In genomic region chr2:97985998-97986397, GRCh38 we compare ENCODE assay signal across 20 cellular contexts. TPM values are rescaled to one million over a fixed set of nuclear protein-coding genes. Genes with fewer than 3 reads are reported as not detected.
A peak's percentile ranks its signal among the peaks of the same experiment; 100 is the strongest.
DNase-seq lines count a peak whose midpoint lies in the region; ATAC-seq, FAIRE-seq and TF ChIP-seq lines count a peak whose summit lies in the region.
"Had no signal": no experiment of that assay in that cellular context is flagged by ENCODE, and none has a peak within 500 bp of the region (broad histone marks: within the 10 kb centered on the region; RNA-seq: fewer than 3 reads in every experiment).

No MANE protein-coding gene starts in this region.

- H3K9ac ChIP-seq in K562 (ENCODE audit: insufficient read depth in 1 of 2, low read depth in 2 of 2, low read length in 2 of 2), result no peak overlapping the region
- H3K9ac ChIP-seq: BLaER1 treated with 17β-estradiol and CSF1 and Interleukin-3, amounts not matched to agents 10 nM and 100 nM had no signal

- peaks cover 69% of the 10 kb centered on the region for H3K79me2 ChIP-seq in K562 (ENCODE audit: control insufficient read depth, insufficient read depth, low read length)

- H3K27me3 Mint-ChIP-seq in IgD-negative memory B cell, result no peaks in the 10 kb centered on the region
- H3K27me3 Mint-ChIP-seq: CD4-positive, alpha-beta T cell had no signal

- no peak overlapping the region for H2AFZ ChIP-seq in K562 (ENCODE audit: low read depth, low read length)

- no TSS peak for BruUV-seq in K562 (replicated peaks; lab: Mats Ljungman, UMichigan)

- 73% methylated on average over 2 of the region's 2 CpGs for WGBS in K562 (ENCODE audit: insufficient coverage, low coverage, missing lambda C conversion rate)

- H3K4me1 ChIP-seq in K562 (replicated peaks in 1 of 2; ENCODE audit: control insufficient read depth in 2 of 2, insufficient read depth in 2 of 2, low read length in 2 of 2), result peaks cover 0 to 4% of the 10 kb centered on the region in 2 experiments; a peak in 1 of 5 replicates

- CTCF ChIA-PET in K562 (lab: Yijun Ruan, JAX; ENCODE audit: low intra/inter-chr PET ratio), result no interaction called here

- H3K9me1 ChIP-seq in K562 (ENCODE audit: control insufficient read depth, insufficient read depth, low read length), result no peaks in the 10 kb centered on the region

- TF ChIP-seq RAD21 in K562 (CRISPR knock-in tag; conservative IDR thresholded peaks at IDR 0.05 in 1 of 2, IDR thresholded peaks at IDR 0.05 in 1 of 2), result no peak

- ATAC-seq in K562 (no peak), Right ventricle myocardium inferior (no peak)
- ATAC-seq: CD8-positive, alpha-beta T cell had no signal

- no peaks in the 10 kb centered on the region for H3K27me3 ChIP-seq in K562 (ENCODE audit: control insufficient read depth in 2 of 2, insufficient read depth in 2 of 2, low read length in 2 of 2)
- H3K27me3 ChIP-seq: BLaER1 treated with 17β-estradiol and CSF1 and Interleukin-3, amounts not matched to agents 10 nM and 100 nM had no signal

- peaks cover 57 to 71% (median 69%) of the 10 kb centered on the region in 3 donors for H3K4me1 Mint-ChIP-seq in IgD-negative memory B cell

- peaks cover 0 to 10% (median 4%) of the 10 kb centered on the region in 3 donors for H3K9me3 Mint-ChIP-seq in IgD-negative memory B cell

- H4K20me1 ChIP-seq in K562 (replicated peaks; ENCODE audit: control insufficient read depth, insufficient read depth, low read length), result no peaks in the 10 kb centered on the region

- no peak overlapping the region for H3K27ac Mint-ChIP-seq in IgD-negative memory B cell
- H3K27ac Mint-ChIP-seq: CD4-positive, alpha-beta T cell; CD8-positive, alpha-beta T cell had no signal

- TF ChIP-seq CTCF in K562 (IDR thresholded peaks at IDR 0.05 in 2 of 3, conservative IDR thresholded peaks at IDR 0.05 in 1 of 3; ENCODE audit: insufficient read depth in 2 of 3, low read depth in 1 of 3, low read length in 3 of 3), result no peak

- intact Hi-C loops in K562 (cut with micrococcal nuclease) (no loop called here), Right ventricle myocardium inferior (cut with DNase I) (no loop called here)

- H3K4me2 ChIP-seq in K562 (ENCODE audit: insufficient read depth, low read length), result no peak overlapping the region

- DNase-seq in K562 (ENCODE audit: extremely low read depth in 1 of 4, low spot score in 3 of 4), result no peak
- DNase-seq in HCEC 1CT, result no peak
- no peak for DNase-seq in stimulated activated CD4-positive, alpha-beta T cell treated with anti-CD3 and anti-CD28 coated beads, Interleukin-4, amount 100 ng/mL, for 4 hours
- no peak for DNase-seq in Right ventricle myocardium inferior (ENCODE audit: missing footprints)
- DNase-seq: 8988T; ACHN; Caco-2; Calu3; CD4-positive, alpha-beta T cell; CD8-positive, alpha-beta T cell; DMS79 treated with DMSO at 0.1 percent for 48 hours; GF-D8 had no signal

- no peak for TF ChIP-seq EP300 in K562 (IDR thresholded peaks at IDR 0.05; ENCODE audit: low read length)

- POLR2A ChIA-PET in K562 (lab: Yijun Ruan, JAX), result no interaction called here

- in situ Hi-C loops in K562 (cut with MboI), result no loop called here

- peaks cover 6% of the 10 kb centered on the region for H3K36me3 Mint-ChIP-seq in IgD-negative memory B cell

- H3K4me3 ChIP-seq in K562, result no peak overlapping the region
- H3K4me3 ChIP-seq: BLaER1 treated with 17β-estradiol and CSF1 and Interleukin-3, amounts not matched to agents 10 nM and 100 nM had no signal

- H3K36me3 ChIP-seq in K562 (ENCODE audit: control insufficient read depth, insufficient read depth, low read length), result no peaks in the 10 kb centered on the region

- H3K4me3 Mint-ChIP-seq in IgD-negative memory B cell, result peak overlapping the region in 3 of 4 donors; percentile 29 to 73 (median 39)
- H3K4me3 Mint-ChIP-seq: CD4-positive, alpha-beta T cell; CD8-positive, alpha-beta T cell had no signal

- no peak for FAIRE-seq in K562 (lab: Jason Lieb, UNC)
- FAIRE-seq: A204.1, D721Med, G401.6, GM12892, GM18507 had no signal

- H3K9me3 ChIP-seq in K562 (replicated peaks; ENCODE audit: control insufficient read depth, insufficient read depth, low read depth, low read length), result 0 out of 2 replicates have a peak, but pooled peaks cover 2% of the 10 kb centered on the region
- H3K9me3 ChIP-seq: Caco-2 had no signal

- no peak overlapping the region for H3K27ac ChIP-seq in K562 (ENCODE audit: extremely low read depth, low read depth, low read length)
- H3K27ac ChIP-seq: BLaER1 treated with 17β-estradiol and CSF1 and Interleukin-3, amounts not matched to agents 10 nM and 100 nM; C4-2B had no signal

- no peak for TF ChIP-seq POLR2A in K562 (conservative IDR thresholded peaks at IDR 0.05)

TF ChIP-seq in K562, 482 proteins besides CTCF, POLR2A, EP300 and RAD21:
- TF ChIP-seq ZBTB40 (IDR thresholded peaks at IDR 0.05) (peak; percentile 77), ZBTB40 (CRISPR knock-in tag; IDR thresholded peaks at IDR 0.05) (0 out of 2 replicates have a peak, but pooled peaks have one; percentile 29), NCOR1 (IDR thresholded peaks at IDR 0.05) (no peak)

RNA-seq across cellular contexts. Expression of gene TMEM131, which starts 9.8 kb away (rescaled TPM):
- polyA plus RNA-seq in IgD-negative memory B cell (24.9 TPM), K562 (2011; rRNA removed) (11.3 and 16.0 TPM in 2 replicates), K562 (2014; fragmentation: Illumina TruSeq; extraction: Trizol) (17.6 and 21.1 TPM in 2 replicates), K562 (2014; fragmentation: Nextera tagmentation; extraction: Ambion mirVana) (1 to 10 TPM; 2.5 to 2.8 TPM), K562 (2014; rRNA removed) (14.3 and 15.6 TPM in 2 replicates)
- 56.9 and 132 TPM in 2 replicates for total RNA-seq in K562 (2011; cell fraction: chromatin; rRNA removed; ENCODE audit: low replicate concordance)
- 27.5 and 28.5 TPM in 2 replicates for total RNA-seq in K562 (2011; cell fraction: nucleolus; rRNA removed)
- total RNA-seq in K562 (2011; cell fraction: nucleoplasm; rRNA removed), result 54.1 and 66.5 TPM in 2 replicates
- total RNA-seq in K562 (2014; rRNA removed) (6.6 and 8.2 TPM in 2 replicates), K562 (2014; rRNA removed; fragmentation: Illumina TruSeq; extraction: Trizol) (11.2 and 12.4 TPM in 2 replicates), K562 (2015; rRNA removed; fragmentation: Illumina TruSeq; extraction: Trizol) (13.6 and 14.6 TPM in 2 replicates), K562 (2021) (20.4 and 22.1 TPM in 2 replicates), Right ventricle myocardium inferior (26.0 TPM)
- polyA plus RNA-seq in K562 (2011; cell fraction: cytosol; rRNA removed), result 6.2 and 8.7 TPM in 2 replicates
- polyA plus RNA-seq in K562 (2011; cell fraction: nucleus; rRNA removed), result 53.6 and 59.0 TPM in 2 replicates
- polyA plus RNA-seq in K562 (2012), result 13.3 and 19.4 TPM in 2 replicates
- polyA minus RNA-seq in K562 (2011; rRNA and poly(A)+ RNA removed), result 32.2 and 35.7 TPM in 2 replicates
- 9.0 and 13.8 TPM in 2 replicates for polyA minus RNA-seq in K562 (2011; cell fraction: cytosol; rRNA and poly(A)+ RNA removed)
- polyA minus RNA-seq in K562 (2011; cell fraction: nucleus; rRNA and poly(A)+ RNA removed), result 29.2 and 61.2 TPM in 2 replicates
